In genomic region chr11:63896071-63896470, GRCh38 we compare ENCODE assay signal across 16 cellular contexts. TPM values are rescaled to one million over a fixed set of nuclear protein-coding genes. Genes with fewer than 3 reads are reported as not detected.
DNase-seq lines count a peak whose midpoint lies in the region; ATAC-seq and TF ChIP-seq lines count a peak whose summit lies in the region.
"Had no signal": no experiment of that assay in that cellular context is flagged by ENCODE, and none has a peak within 500 bp of the region (broad histone marks: within the 10 kb centered on the region; RNA-seq: fewer than 3 reads in every experiment).

No MANE protein-coding gene starts in this region.

- ATAC-seq in body of pancreas (peak; percentile 85), GM18868 (IDR thresholded peaks at IDR 0.05; ENCODE audit: unreplicated experiment) (no peak)
- no peak for ATAC-seq in naive thymus-derived CD8-positive, alpha-beta T cell
- ATAC-seq: activated CD8-positive, alpha-beta T cell treated with anti-CD3 and anti-CD28 coated beads for 36 hours; activated T-cell treated with anti-CD3 and anti-CD28 coated beads, Interleukin-2, amount 50 U/mL, for 4 hours had no signal

- no peak overlapping the region for H3K4me3 ChIP-seq in CD4-positive, alpha-beta memory T cell (ENCODE audit: low read length in 2 of 2)
- no peak overlapping the region for H3K4me3 ChIP-seq in DOHH2 (ENCODE audit: low read length)
- no peak overlapping the region for H3K4me3 ChIP-seq in body of pancreas
- H3K4me3 ChIP-seq: cardiac muscle cell, sigmoid colon, vagina had no signal

- TF ChIP-seq CTCF in DOHH2 (IDR thresholded peaks at IDR 0.05; ENCODE audit: low read depth, low read length, poor library complexity, severe bottlenecking) (no peak), body of pancreas (IDR thresholded peaks at IDR 0.05) (peak in 1 of 7 experiments; percentile 8)

- H3K27me3 ChIP-seq in CD4-positive, alpha-beta memory T cell (ENCODE audit: insufficient read depth, low read length): no peaks in the 10 kb centered on the region
- no peaks in the 10 kb centered on the region for H3K27me3 ChIP-seq in DOHH2 (ENCODE audit: control insufficient read depth, low read length)
- H3K27me3 ChIP-seq in body of pancreas: no peaks in the 10 kb centered on the region
- H3K27me3 ChIP-seq: cardiac muscle cell, sigmoid colon, vagina had no signal

- no peak for DNase-seq in CD4-positive, alpha-beta memory T cell
- DNase-seq in body of pancreas (peak; percentile 74 to 90 (median 86)), NCI-H2227 treated with DMSO at 0.1 percent for 48 hours (lab: John Stamatoyannopoulos, UW) (no peak)
- DNase-seq in naive thymus-derived CD8-positive, alpha-beta T cell: no peak
- no peak for DNase-seq in stimulated activated CD4-positive, alpha-beta T cell treated with anti-CD3 and anti-CD28 coated beads, Interleukin-1b, Interleukin-23, amount 100 ng/mL, for 48 hours
- DNase-seq: activated B cell treated with CpG ODN at 0.5 μM for 24 hours; activated CD8-positive, alpha-beta T cell treated with anti-CD3 and anti-CD28 coated beads for 36 hours; activated T-cell treated with anti-CD3 and anti-CD28 coated beads, Interleukin-2, amount 50 U/mL, for 4 hours; effector CD8-positive, alpha-beta T cell; NCI-H446 treated with DMSO at 0.1 percent for 48 hours; sigmoid colon had no signal

- peak overlapping the region in 4 of 8 donors; percentile 32 to 48 (median 39) for H3K4me3 Mint-ChIP-seq in CD4-positive, alpha-beta memory T cell
- peak overlapping the region in 1 of 10 donors; percentile 34 for H3K4me3 Mint-ChIP-seq in naive thymus-derived CD8-positive, alpha-beta T cell
- H3K4me3 Mint-ChIP-seq: activated B cell treated with CpG ODN at 0.5 μM for 24 hours; activated CD8-positive, alpha-beta T cell treated with anti-CD3 and anti-CD28 coated beads for 36 hours; activated T-cell treated with anti-CD3 and anti-CD28 coated beads, Interleukin-2, amount 50 U/mL, for 4 hours had no signal

- H3K27ac ChIP-seq in CD4-positive, alpha-beta memory T cell (ENCODE audit: low read depth, low read length): no peak overlapping the region
- peak overlapping the region; percentile 24 for H3K27ac ChIP-seq in DOHH2 (ENCODE audit: low read depth, low read length)
- no peak overlapping the region for H3K27ac ChIP-seq in body of pancreas
- H3K27ac ChIP-seq: cardiac muscle cell, sigmoid colon, vagina had no signal

- intact Hi-C loops in CD4-positive, alpha-beta memory T cell (cut with micrococcal nuclease): no loop called here
- intact Hi-C loops in body of pancreas (cut with DNase I): no loop called here

- no peaks in the 10 kb centered on the region for H3K9me2 ChIP-seq in DOHH2 (replicated peaks; ENCODE audit: control insufficient read depth, low read length)

- H3K27me3 Mint-ChIP-seq in CD4-positive, alpha-beta memory T cell: no peaks in the 10 kb centered on the region
- H3K27me3 Mint-ChIP-seq in naive thymus-derived CD8-positive, alpha-beta T cell: no peaks in the 10 kb centered on the region
- H3K27me3 Mint-ChIP-seq: activated B cell treated with CpG ODN at 0.5 μM for 24 hours; activated CD8-positive, alpha-beta T cell treated with anti-CD3 and anti-CD28 coated beads for 36 hours had no signal

- H3K36me3 ChIP-seq in CD4-positive, alpha-beta memory T cell (ENCODE audit: insufficient read depth, low read length): peaks cover 65% of the 10 kb centered on the region
- peaks cover 66% of the 10 kb centered on the region for H3K36me3 ChIP-seq in DOHH2 (ENCODE audit: control insufficient read depth, low read length)
- peaks cover 8 to 25% of the 10 kb centered on the region in 2 donors for H3K36me3 ChIP-seq in body of pancreas (replicated peaks in 1 of 2; ENCODE audit: insufficient read depth in 1 of 2, low read depth in 2 of 2)

- H3K79me2 ChIP-seq in DOHH2 (ENCODE audit: control insufficient read depth, low read length): peaks cover 32% of the 10 kb centered on the region

- H3K36me3 Mint-ChIP-seq in CD4-positive, alpha-beta memory T cell: peaks cover 55 to 66% of the 10 kb centered on the region in 2 donors
- H3K36me3 Mint-ChIP-seq in naive thymus-derived CD8-positive, alpha-beta T cell: peaks cover 6 to 81% (median 27%) of the 10 kb centered on the region in 3 donors

- H4K20me1 ChIP-seq in DOHH2 (ENCODE audit: control insufficient read depth, insufficient read depth, low read depth, low read length): peaks cover 14% of the 10 kb centered on the region; the same call in 1 of the 2 replicates

- H3K9me3 ChIP-seq in CD4-positive, alpha-beta memory T cell (ENCODE audit: control insufficient read depth in 1 of 2, low read length in 2 of 2): no peaks in the 10 kb centered on the region
- no peaks in the 10 kb centered on the region for H3K9me3 ChIP-seq in DOHH2 (ENCODE audit: control insufficient read depth, insufficient read depth, low read length)
- H3K9me3 ChIP-seq in body of pancreas: no peaks in the 10 kb centered on the region
- H3K9me3 ChIP-seq: sigmoid colon, vagina had no signal

- WGBS in body of pancreas, 2 donors: 43% methylated on average over 4 of the region's 4 CpGs

- H3K4me1 Mint-ChIP-seq in CD4-positive, alpha-beta memory T cell: peaks cover 29 to 48% (median 39%) of the 10 kb centered on the region in 4 donors
- peaks cover 22 to 60% (median 48%) of the 10 kb centered on the region in 4 donors for H3K4me1 Mint-ChIP-seq in naive thymus-derived CD8-positive, alpha-beta T cell

- POLR2A ChIA-PET in CD4-positive, alpha-beta memory T cell (lab: Charles Lee; ENCODE audit: partially characterized antibody): interaction anchor here (1.0 kb wide), 1 partner anchor 59 kb away, joined by 3 read pairs; no protein-coding TSS in a partner anchor
- POLR2A ChIA-PET in naive thymus-derived CD8-positive, alpha-beta T cell (lab: Charles Lee): no interaction called here

- CTCF ChIA-PET in CD4-positive, alpha-beta memory T cell (lab: Charles Lee; ENCODE audit: partially characterized antibody): interaction anchor here (0.7 to 1.8 kb wide), 3 partner anchors 50 to 158 kb away, joined by 3 to 7 read pairs (median 4); no protein-coding TSS in a partner anchor

- peak overlapping the region; percentile 30 to 95 (median 70) for H3K27ac Mint-ChIP-seq in CD4-positive, alpha-beta memory T cell
- H3K27ac Mint-ChIP-seq in naive thymus-derived CD8-positive, alpha-beta T cell: peak overlapping the region in 7 of 10 donors; percentile 9 to 85 (median 72)
- H3K27ac Mint-ChIP-seq: activated B cell treated with CpG ODN at 0.5 μM for 24 hours; activated CD8-positive, alpha-beta T cell treated with anti-CD3 and anti-CD28 coated beads for 36 hours had no signal

- TF ChIP-seq POLR2A in body of pancreas (IDR thresholded peaks at IDR 0.05): no peak

- H3K4me1 ChIP-seq in CD4-positive, alpha-beta memory T cell (ENCODE audit: insufficient read depth, low read length): peaks cover 39% of the 10 kb centered on the region
- H3K4me1 ChIP-seq in DOHH2 (ENCODE audit: control insufficient read depth, low read length) (peaks cover 17% of the 10 kb centered on the region), body of pancreas (peaks cover 23% of the 10 kb centered on the region)

- 0 out of 2 replicates have a peak, but pooled peaks cover 2% of the 10 kb centered on the region for H3F3A ChIP-seq in DOHH2 (ENCODE audit: control insufficient read depth, insufficient read depth)

- H3K4me2 ChIP-seq in DOHH2 (ENCODE audit: low read length): peak overlapping the region; percentile 33

- H3K9me3 Mint-ChIP-seq in CD4-positive, alpha-beta memory T cell: no peaks in the 10 kb centered on the region
- no peaks in the 10 kb centered on the region for H3K9me3 Mint-ChIP-seq in naive thymus-derived CD8-positive, alpha-beta T cell
- H3K9me3 Mint-ChIP-seq: activated B cell treated with CpG ODN at 0.5 μM for 24 hours; activated CD8-positive, alpha-beta T cell treated with anti-CD3 and anti-CD28 coated beads for 36 hours; activated T-cell treated with anti-CD3 and anti-CD28 coated beads, Interleukin-2, amount 50 U/mL, for 4 hours had no signal

RNA-seq across cellular contexts. Expression of gene RCOR2, which starts 20.9 kb away (rescaled TPM):
- not detected for total RNA-seq in CD4-positive, alpha-beta memory T cell
- not detected for polyA plus RNA-seq in CD4-positive, alpha-beta memory T cell
- under 1 TPM; 0.26 to 0.33 TPM for total RNA-seq in body of pancreas
- total RNA-seq in naive thymus-derived CD8-positive, alpha-beta T cell: not detected
- under 1 TPM in 1 of 3 donors, not detected in 2; 0.14 TPM for polyA plus RNA-seq in naive thymus-derived CD8-positive, alpha-beta T cell
- total RNA-seq: activated B cell treated with CpG ODN at 0.5 μM for 24 hours; T-helper 1 cell treated with Interleukin-12 subunit alpha and Interleukin-12 subunit beta and Interleukin-4 antibody, amounts not matched to agents 30 ng/mL and 1 ng/mL, for 36 hours; vagina had no signal

RNA-seq across cellular contexts. Expression of gene NAA40, which starts 42.7 kb away (rescaled TPM):
- 10 to 100 TPM; 24.2 to 24.8 TPM for total RNA-seq in CD4-positive, alpha-beta memory T cell
- polyA plus RNA-seq in CD4-positive, alpha-beta memory T cell: 1 to 10 TPM; 6.1 to 9.9 TPM
- total RNA-seq in body of pancreas: 10 to 100 TPM; 14.3 to 21.8 TPM
- total RNA-seq in naive thymus-derived CD8-positive, alpha-beta T cell: 10 to 100 TPM; 24.2 to 28.0 TPM
- polyA plus RNA-seq in naive thymus-derived CD8-positive, alpha-beta T cell: 10 to 100 TPM in 2 of 3 donors, 1 to 10 TPM in 1; 6.2 to 14.6 (median 11.7) TPM

RNA-seq across cellular contexts. Expression of gene MARK2, which starts 57.2 kb away (rescaled TPM):
- 10 to 100 TPM; 60.4 to 68.0 TPM for total RNA-seq in CD4-positive, alpha-beta memory T cell
- polyA plus RNA-seq in CD4-positive, alpha-beta memory T cell: 10 to 100 TPM; 25.1 to 60.3 TPM
- 10 to 100 TPM; 32.2 to 33.9 TPM for total RNA-seq in body of pancreas
- 10 to 100 TPM; 64.8 to 74.5 TPM for total RNA-seq in naive thymus-derived CD8-positive, alpha-beta T cell
- polyA plus RNA-seq in naive thymus-derived CD8-positive, alpha-beta T cell: 10 to 100 TPM; 37.0 to 57.0 (median 40.3) TPM

Comparison
In these comparisons a context has a peak if more than half of its experiments do, and no peak if none do; other contexts are left out.
1. DNase-seq: peak in body of pancreas (4 of 4); none in CD4-positive, alpha-beta memory T cell (0 of 5), naive thymus-derived CD8-positive, alpha-beta T cell (0 of 10), stimulated activated CD4-positive, alpha-beta T cell treated with anti-CD3 and anti-CD28 coated beads, Interleukin-1b, Interleukin-23, amount 100 ng/mL, for 48 hours (single experiment) and NCI-H2227 treated with DMSO at 0.1 percent for 48 hours (single experiment).